13 cellular contexts compared by ENCODE assay signal in genomic region chr2:20465716-20466391, GRCh38. TPM values are rescaled to one million over a fixed set of nuclear protein-coding genes. Genes with fewer than 3 reads are reported as not detected.
DNase-seq lines count a peak whose midpoint lies in the region; ATAC-seq and TF ChIP-seq lines count a peak whose summit lies in the region.
"Had no signal": no experiment of that assay in that cellular context is flagged by ENCODE, and none has a peak within 500 bp of the region (broad histone marks: within the 10 kb centered on the region; RNA-seq: fewer than 3 reads in every experiment).

No MANE protein-coding gene starts in this region.

- H3K4me1 ChIP-seq in GM23338 (ENCODE audit: insufficient read depth) (no peaks in the 10 kb centered on the region), sigmoid colon (peaks cover 0 to 16% (median 15%) of the 10 kb centered on the region in 4 donors)
- H3K4me1 ChIP-seq: gastrocnemius medialis, upper lobe of left lung had no signal

- no peaks in the 10 kb centered on the region for H3F3A ChIP-seq in GM23338 (replicated peaks; ENCODE audit: low read depth)

- no peak for TF ChIP-seq POLR2A in sigmoid colon (IDR thresholded peaks at IDR 0.05)
- no peak for TF ChIP-seq POLR2A in erythroblast (IDR thresholded peaks at IDR 0.05; ENCODE audit: low read length)

- DNase-seq in GM23338 (ENCODE audit: low spot score) (no peak), NCI-H446 treated with DMSO at 0.1 percent for 48 hours (lab: John Stamatoyannopoulos, UW) (peak; percentile 70), epithelial cell of esophagus (ENCODE audit: low read depth) (peak; percentile 76), sigmoid colon (peak; percentile 26), erythroblast (lab: John Stamatoyannopoulos, UW) (no peak), HCEC 1CT (no peak), NCI-H146 (lab: John Stamatoyannopoulos, UW) (no peak), SHP77 (lab: John Stamatoyannopoulos, UW) (no peak)
- DNase-seq: activated effector memory CD4-positive, alpha-beta T cell treated with Interleukin-2 at 50 U/mL for 16 hours; cortex of kidney had no signal

- H3K79me2 ChIP-seq in GM23338 (replicated peaks; ENCODE audit: insufficient read depth) = no peaks in the 10 kb centered on the region

- H3K9me3 Mint-ChIP-seq in GM23338 = no peaks in the 10 kb centered on the region

- H3K36me3 Mint-ChIP-seq in GM23338 (ENCODE audit: low read depth) = no peaks in the 10 kb centered on the region

- no peak overlapping the region for H3K4me2 ChIP-seq in GM23338

- peaks cover 9% of the 10 kb centered on the region for H3K27me3 Mint-ChIP-seq in GM23338 (ENCODE audit: insufficient read depth, low read depth, poor library complexity)

- H3K4me1 Mint-ChIP-seq in GM23338 = peaks cover 4% of the 10 kb centered on the region; the same call in 1 of the 3 replicates

- H4K20me1 ChIP-seq in GM23338 (replicated peaks; ENCODE audit: insufficient read depth) = no peaks in the 10 kb centered on the region

- H3K27ac ChIP-seq in GM23338 (ENCODE audit: low read depth) (no peak overlapping the region), sigmoid colon (peak overlapping the region; percentile 25 to 70 (median 47))
- H3K27ac ChIP-seq: upper lobe of left lung had no signal

- H3K4me3 ChIP-seq in GM23338 = no peak overlapping the region
- no peak overlapping the region for H3K4me3 ChIP-seq in epithelial cell of esophagus (ENCODE audit: low read length)
- no peak overlapping the region for H3K4me3 ChIP-seq in sigmoid colon
- H3K4me3 ChIP-seq: gastrocnemius medialis, upper lobe of left lung had no signal

- ATAC-seq in GM23338 = no peak
- ATAC-seq: Right ventricle myocardium inferior had no signal

- H3K27me3 ChIP-seq in GM23338 (ENCODE audit: insufficient read depth) (no peaks in the 10 kb centered on the region), sigmoid colon (no peaks in the 10 kb centered on the region)
- H3K27me3 ChIP-seq: gastrocnemius medialis, upper lobe of left lung had no signal

- intact Hi-C loops in sigmoid colon (cut with DNase I) = no loop called here

- H3K36me3 ChIP-seq in GM23338 (ENCODE audit: insufficient read depth) = no peaks in the 10 kb centered on the region
- H3K36me3 ChIP-seq in sigmoid colon = no peaks in the 10 kb centered on the region
- H3K36me3 ChIP-seq: gastrocnemius medialis, upper lobe of left lung had no signal

- no peak overlapping the region for H3K27ac Mint-ChIP-seq in GM23338

- no peaks in the 10 kb centered on the region for H3K9me2 ChIP-seq in GM23338 (ENCODE audit: insufficient read depth)

- TF ChIP-seq CTCF in GM23338 (conservative IDR thresholded peaks at IDR 0.05; ENCODE audit: low read depth in 2 of 2) (no peak), epithelial cell of esophagus (IDR thresholded peaks at IDR 0.05; ENCODE audit: insufficient read depth, low read depth, low read length, missing control alignments) (no peak), sigmoid colon (IDR thresholded peaks at IDR 0.05) (no peak)

- no peak for TF ChIP-seq EP300 in sigmoid colon (IDR thresholded peaks at IDR 0.05)

- H2AFZ ChIP-seq in GM23338 = 0 out of 2 replicates have a peak overlapping the region, but pooled peaks have one; percentile 5

- H3K9me3 ChIP-seq in sigmoid colon = no peaks in the 10 kb centered on the region
- H3K9me3 ChIP-seq: gastrocnemius medialis, upper lobe of left lung had no signal

- 41 to 75% methylated on average over 4 of the region's 4 CpGs for WGBS in sigmoid colon, 2 donors

- no peak overlapping the region for H3K4me3 Mint-ChIP-seq in GM23338

TF ChIP-seq in GM23338, 12 proteins besides CTCF, POLR2A, EP300 and RAD21 (continues in another document):
- TF ChIP-seq ZNF331 (CRISPR knock-in tag; IDR thresholded peaks at IDR 0.05; ENCODE audit: low read depth) (no peak), ZNF462 (CRISPR knock-in tag; IDR thresholded peaks at IDR 0.05) (no peak), EZH2phosphoT487 (IDR thresholded peaks at IDR 0.05; ENCODE audit: unreplicated experiment) (no peak), REST (IDR thresholded peaks at IDR 0.05; ENCODE audit: unreplicated experiment) (no peak), NANOG (IDR thresholded peaks at IDR 0.05; ENCODE audit: borderline replicate concordance) (no peak), CREB1 (CRISPR knock-in tag; IDR thresholded peaks at IDR 0.05; ENCODE audit: low read depth) (no peak)

RNA-seq across cellular contexts. Expression of gene RHOB, which starts 19.0 kb away (rescaled TPM):
- total RNA-seq in GM23338 (2014; rRNA removed; shearing (Covaris generic)) = 26.9 and 29.2 TPM in 2 replicates
- polyA plus RNA-seq in GM23338 (2016; fragmentation: Nextera tagmentation; extraction: Ambion mirVana) (5.5 and 6.6 TPM in 2 replicates), sigmoid colon (100 to 1,000 TPM in 2 of 3 donors, 10 to 100 TPM in 1; 60.6 to 200 (median 108) TPM)
- 1,000 to 10,000 TPM in 2 of 4 donors, 100 to 1,000 TPM in 2; 753 to 1,323 (median 1,092) TPM for total RNA-seq in sigmoid colon

Comparison
In these comparisons a context has a peak if more than half of its experiments do, and no peak if none do; other contexts are left out.
1. DNase-seq: peak in NCI-H446 treated with DMSO at 0.1 percent for 48 hours (single experiment), epithelial cell of esophagus (single experiment) and sigmoid colon (single experiment); none in GM23338 (single experiment), erythroblast (0 of 2), HCEC 1CT (single experiment), NCI-H146 (single experiment) and SHP77 (0 of 2).
2. RNA of gene RHOB, which starts 19.0 kb away (total RNA-seq): 753 to 1,323 TPM in sigmoid colon; 26.9 to 29.2 TPM in GM23338; every median in the first group is over 10 times any median in the second.